Comparison of ENCODE assay signal across 1 cellular context in the genomic region with DNA sequence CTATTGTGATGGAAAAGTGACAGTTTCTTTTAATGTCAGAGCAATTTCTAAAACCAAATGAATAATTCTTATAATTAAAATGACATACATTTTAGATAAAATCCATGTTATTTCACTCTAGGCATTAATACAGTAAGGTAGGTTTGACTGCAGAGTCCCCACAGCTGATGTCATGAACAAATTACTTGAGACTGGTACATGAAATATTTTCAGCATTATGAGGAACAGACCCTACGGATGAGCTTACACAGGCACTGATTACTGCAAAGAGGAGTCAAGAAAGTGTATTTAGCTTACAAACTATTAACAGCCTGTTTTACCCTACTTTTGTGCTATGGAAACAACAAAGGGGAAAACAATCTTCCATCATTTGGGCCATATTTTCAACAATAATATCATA.
TF ChIP-seq lines count a peak whose summit lies in the region.

No MANE protein-coding gene starts in this region.

TF ChIP-seq in HepG2, 621 proteins besides CTCF, POLR2A, EP300 and RAD21:
- TF ChIP-seq ZZZ3 (CRISPR knock-in tag; IDR thresholded peaks at IDR 0.05; ENCODE audit: borderline replicate concordance) (no peak), ZNF724P (CRISPR knock-in tag; IDR thresholded peaks at IDR 0.05; ENCODE audit: borderline replicate concordance) (no peak), MATR3 (CRISPR knock-in tag; IDR thresholded peaks at IDR 0.05) (no peak), ZNF124 (CRISPR knock-in tag; IDR thresholded peaks at IDR 0.05) (no peak), PHF20 (CRISPR knock-in tag; IDR thresholded peaks at IDR 0.05) (no peak), ZNF460 (CRISPR knock-in tag; IDR thresholded peaks at IDR 0.05; ENCODE audit: borderline replicate concordance) (no peak), GTF3A (CRISPR knock-in tag; conservative IDR thresholded peaks at IDR 0.05) (no peak), POLR2AphosphoS2 (IDR thresholded peaks at IDR 0.05; ENCODE audit: low read depth, low read length) (no peak), ZNF234 (CRISPR knock-in tag; conservative IDR thresholded peaks at IDR 0.05) (no peak), NR2C2 (CRISPR knock-in tag; IDR thresholded peaks at IDR 0.05; ENCODE audit: borderline replicate concordance) (no peak), ZNF777 (CRISPR knock-in tag; IDR thresholded peaks at IDR 0.05) (no peak), TCF7 (IDR thresholded peaks at IDR 0.05; ENCODE audit: low read depth) (no peak), RELA (CRISPR knock-in tag; IDR thresholded peaks at IDR 0.05) (no peak), ZNF225 (CRISPR knock-in tag; IDR thresholded peaks at IDR 0.05) (no peak), RFX1 (IDR thresholded peaks at IDR 0.05) (no peak)
- TF ChIP-seq, protein P1, sequence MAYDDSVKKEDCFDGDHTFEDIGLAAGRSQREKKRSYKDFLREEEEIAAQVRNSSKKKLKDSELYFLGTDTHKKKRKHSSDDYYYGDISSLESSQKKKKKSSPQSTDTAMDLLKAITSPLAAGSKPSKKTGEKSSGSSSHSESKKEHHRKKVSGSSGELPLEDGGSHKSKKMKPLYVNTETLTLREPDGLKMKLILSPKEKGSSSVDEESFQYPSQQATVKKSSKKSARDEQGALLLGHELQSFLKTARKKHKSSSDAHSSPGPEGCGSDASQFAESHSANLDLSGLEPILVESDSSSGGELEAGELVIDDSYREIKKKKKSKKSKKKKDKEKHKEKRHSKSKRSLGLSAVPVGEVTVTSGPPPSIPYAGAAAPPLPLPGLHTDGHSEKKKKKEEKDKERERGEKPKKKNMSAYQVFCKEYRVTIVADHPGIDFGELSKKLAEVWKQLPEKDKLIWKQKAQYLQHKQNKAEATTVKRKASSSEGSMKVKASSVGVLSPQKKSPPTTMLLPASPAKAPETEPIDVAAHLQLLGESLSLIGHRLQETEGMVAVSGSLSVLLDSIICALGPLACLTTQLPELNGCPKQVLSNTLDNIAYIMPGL (CRISPR knock-in tag; IDR thresholded peaks at IDR 0.05; ENCODE audit: borderline replicate concordance in 1 of 2, low read depth in 1 of 2): no peak
- TF ChIP-seq, protein P2, sequence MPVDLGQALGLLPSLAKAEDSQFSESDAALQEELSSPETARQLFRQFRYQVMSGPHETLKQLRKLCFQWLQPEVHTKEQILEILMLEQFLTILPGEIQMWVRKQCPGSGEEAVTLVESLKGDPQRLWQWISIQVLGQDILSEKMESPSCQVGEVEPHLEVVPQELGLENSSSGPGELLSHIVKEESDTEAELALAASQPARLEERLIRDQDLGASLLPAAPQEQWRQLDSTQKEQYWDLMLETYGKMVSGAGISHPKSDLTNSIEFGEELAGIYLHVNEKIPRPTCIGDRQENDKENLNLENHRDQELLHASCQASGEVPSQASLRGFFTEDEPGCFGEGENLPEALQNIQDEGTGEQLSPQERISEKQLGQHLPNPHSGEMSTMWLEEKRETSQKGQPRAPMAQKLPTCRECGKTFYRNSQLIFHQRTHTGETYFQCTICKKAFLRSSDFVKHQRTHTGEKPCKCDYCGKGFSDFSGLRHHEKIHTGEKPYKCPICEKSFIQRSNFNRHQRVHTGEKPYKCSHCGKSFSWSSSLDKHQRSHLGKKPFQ (CRISPR knock-in tag; IDR thresholded peaks at IDR 0.05; ENCODE audit: insufficient replicate concordance): no peak
- TF ChIP-seq, protein P3, sequence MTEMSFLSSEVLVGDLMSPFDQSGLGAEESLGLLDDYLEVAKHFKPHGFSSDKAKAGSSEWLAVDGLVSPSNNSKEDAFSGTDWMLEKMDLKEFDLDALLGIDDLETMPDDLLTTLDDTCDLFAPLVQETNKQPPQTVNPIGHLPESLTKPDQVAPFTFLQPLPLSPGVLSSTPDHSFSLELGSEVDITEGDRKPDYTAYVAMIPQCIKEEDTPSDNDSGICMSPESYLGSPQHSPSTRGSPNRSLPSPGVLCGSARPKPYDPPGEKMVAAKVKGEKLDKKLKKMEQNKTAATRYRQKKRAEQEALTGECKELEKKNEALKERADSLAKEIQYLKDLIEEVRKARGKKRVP (CRISPR knock-in tag; IDR thresholded peaks at IDR 0.05): no peak
- TF ChIP-seq, protein P4, sequence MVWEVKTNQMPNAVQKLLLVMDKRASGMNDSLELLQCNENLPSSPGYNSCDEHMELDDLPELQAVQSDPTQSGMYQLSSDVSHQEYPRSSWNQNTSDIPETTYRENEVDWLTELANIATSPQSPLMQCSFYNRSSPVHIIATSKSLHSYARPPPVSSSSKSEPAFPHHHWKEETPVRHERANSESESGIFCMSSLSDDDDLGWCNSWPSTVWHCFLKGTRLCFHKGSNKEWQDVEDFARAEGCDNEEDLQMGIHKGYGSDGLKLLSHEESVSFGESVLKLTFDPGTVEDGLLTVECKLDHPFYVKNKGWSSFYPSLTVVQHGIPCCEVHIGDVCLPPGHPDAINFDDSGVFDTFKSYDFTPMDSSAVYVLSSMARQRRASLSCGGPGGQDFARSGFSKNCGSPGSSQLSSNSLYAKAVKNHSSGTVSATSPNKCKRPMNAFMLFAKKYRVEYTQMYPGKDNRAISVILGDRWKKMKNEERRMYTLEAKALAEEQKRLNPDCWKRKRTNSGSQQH (CRISPR knock-in tag; IDR thresholded peaks at IDR 0.05; ENCODE audit: low read depth): no peak
